Comparison of ENCODE assay signal across 34 cellular contexts in the genomic region with DNA sequence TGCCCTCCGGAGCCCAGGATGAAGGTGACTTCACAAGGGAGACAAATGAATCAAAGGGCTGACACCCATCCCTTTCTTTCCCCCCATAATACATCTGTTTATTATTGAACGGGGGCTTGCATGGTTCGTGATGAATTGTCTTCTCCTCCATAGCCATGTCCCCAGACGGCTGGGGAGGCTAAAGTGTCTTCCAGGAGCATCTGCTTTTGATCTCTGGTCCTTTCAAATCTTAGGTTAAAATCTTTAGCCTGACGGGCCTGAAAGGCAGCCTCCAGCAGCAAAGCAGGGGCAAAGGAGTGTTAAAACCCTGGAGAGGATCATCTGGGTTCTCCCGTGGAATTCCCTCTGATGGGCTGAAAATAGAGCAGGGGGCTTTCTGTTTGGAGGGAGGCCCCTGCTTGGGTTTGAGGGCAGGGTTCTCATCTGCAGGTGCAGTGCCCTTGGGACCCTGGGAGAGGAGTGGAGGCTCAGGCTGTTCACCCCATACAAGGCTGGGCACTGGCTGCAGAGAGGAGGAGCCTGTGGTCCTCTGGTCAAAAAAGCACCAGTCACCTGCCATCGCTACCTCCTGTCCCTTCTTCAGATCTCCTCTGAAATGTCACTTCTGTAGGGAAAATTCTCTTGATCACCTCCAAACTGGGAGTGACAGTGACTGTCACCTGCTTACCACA.
"Had no signal": no experiment of that assay in that cellular context is flagged by ENCODE, and none has a peak within 500 bp of the region (broad histone marks: within the 10 kb centered on the region; RNA-seq: fewer than 3 reads in every experiment).

No MANE protein-coding gene starts in this region.

- DNase-seq: activated B cell treated with CpG ODN at 0.5 μM for 24 hours; activated CD4-positive, alpha-beta memory T cell treated with anti-CD3 and anti-CD28 coated beads for 36 hours; activated CD4-positive, alpha-beta T cell treated with anti-CD3 and anti-CD28 coated beads for 4 hours; activated CD4-positive, alpha-beta T cell treated with anti-CD3 and anti-CD28 coated beads, Interleukin-2, amount 10 ng/mL, durations not matched to agents 24 days and 14 days; activated CD4-positive, alpha-beta T cell treated with anti-CD3 and anti-CD28 coated beads, Interleukin-2, amount 50 U/mL, for 1 hour; activated CD4-positive, alpha-beta T cell treated with anti-CD3 and anti-CD28 coated beads, Interleukin-2, amount 50 U/mL, for 4 hours; activated CD4-positive, CD25-positive, alpha-beta regulatory T cell treated with anti-CD3 and anti-CD28 coated beads, Interleukin-2, amount 50 U/mL, for 72 hours; activated CD8-positive, alpha-beta memory T cell treated with anti-CD3 and anti-CD28 coated beads, Interleukin-2, amount 50 U/mL, for 4 hours; activated CD8-positive, alpha-beta T cell treated with anti-CD3 and anti-CD28 coated beads for 36 hours; activated effector memory CD4-positive, alpha-beta T cell treated with anti-CD3 and anti-CD28 coated beads, Interleukin-2, amount 50 U/mL, for 16 hours; activated gamma-delta T cell treated with Interleukin-2 at 50 U/mL for 16 hours; activated naive CD4-positive, alpha-beta T cell; activated naive CD4-positive, alpha-beta T cell treated with anti-CD3 and anti-CD28 coated beads for 36 hours; activated naive CD4-positive, alpha-beta T cell treated with anti-CD3 and anti-CD28 coated beads, Interleukin-2, amount 50 U/mL, for 16 hours; activated naive CD8-positive, alpha-beta T cell treated with anti-CD3 and anti-CD28 coated beads for 36 hours; activated T-cell treated with anti-CD3 and anti-CD28 coated beads for 4 hours; activated T-cell treated with anti-CD3 and anti-CD28 coated beads, Interleukin-2, amount 50 U/mL, for 1 hour; activated T-cell treated with anti-CD3 and anti-CD28 coated beads, Interleukin-2, amount 50 U/mL, for 4 hours; activated T-cell treated with anti-CD3 and anti-CD28 coated beads, Interleukin-2, amount 50 U/mL, for 72 hours; adrenal gland; amniotic stem cell; aorta; body of pancreas; brain microvascular endothelial cell; central memory CD4-positive, alpha-beta T cell; T-helper 1 cell; T-helper 2 cell; T-helper 9 cell had no signal

- ATAC-seq: activated CD8-positive, alpha-beta T cell treated with anti-CD3 and anti-CD28 coated beads for 36 hours; activated naive CD4-positive, alpha-beta T cell treated with anti-CD3 and anti-CD28 coated beads, Interleukin-2, amount 50 U/mL, for 72 hours; activated T-cell treated with anti-CD3 and anti-CD28 coated beads, Interleukin-2, amount 50 U/mL, for 4 hours; activated T-cell treated with anti-CD3 and anti-CD28 coated beads, Interleukin-2, amount 50 U/mL, for 72 hours; activated T-helper 17 cell treated with anti-CD3 and anti-CD28 coated beads, Interleukin-2, amount 50 U/mL, for 72 hours; body of pancreas had no signal

- H3K36me3 ChIP-seq: adrenal gland, brain microvascular endothelial cell, breast epithelium had no signal

- H3K27ac ChIP-seq: adrenal gland, body of pancreas, brain microvascular endothelial cell, breast epithelium, VCaP had no signal

- H3K27me3 ChIP-seq: adrenal gland, body of pancreas, brain microvascular endothelial cell, breast epithelium had no signal

- H3K9me3 ChIP-seq: adrenal gland, body of pancreas, breast epithelium had no signal

- H3K4me3 ChIP-seq: adrenal gland, body of pancreas, breast epithelium had no signal

- FAIRE-seq: astrocyte, TTC549 had no signal

- H3K4me1 ChIP-seq: adrenal gland, breast epithelium had no signal
